15 cellular contexts compared by ENCODE assay signal in genomic region chr7:138575897-138576428, GRCh38.
"Had no signal": no experiment of that assay in that cellular context is flagged by ENCODE, and none has a peak within 500 bp of the region (broad histone marks: within the 10 kb centered on the region; RNA-seq: fewer than 3 reads in every experiment).

No MANE protein-coding gene starts in this region.

- H3K9me3 Mint-ChIP-seq: activated T-helper 17 cell treated with anti-CD3 and anti-CD28 coated beads, Interleukin-2, amount 50 U/mL, for 72 hours; nephron; stimulated activated naive CD8-positive, alpha-beta T cell treated with anti-CD3 and anti-CD28 coated beads, Interleukin-15, Interleukin-2, amounts not matched to agents 100 ng/mL and 50 ng/mL, for 24 hours had no signal

- H3K4me1 Mint-ChIP-seq: activated T-helper 17 cell treated with anti-CD3 and anti-CD28 coated beads, Interleukin-2, amount 50 U/mL, for 72 hours; nephron had no signal

- H3K27ac Mint-ChIP-seq: activated CD4-positive, alpha-beta T cell treated with anti-CD3 and anti-CD28 coated beads for 36 hours; activated T-helper 17 cell treated with anti-CD3 and anti-CD28 coated beads, Interleukin-2, amount 50 U/mL, for 72 hours; nephron had no signal

- H3K4me3 Mint-ChIP-seq: activated CD4-positive, alpha-beta T cell treated with anti-CD3 and anti-CD28 coated beads for 36 hours; activated T-helper 17 cell treated with anti-CD3 and anti-CD28 coated beads, Interleukin-2, amount 50 U/mL, for 72 hours; nephron; stimulated activated naive CD8-positive, alpha-beta T cell treated with anti-CD3 and anti-CD28 coated beads, Interleukin-15, Interleukin-2, amounts not matched to agents 100 ng/mL and 50 ng/mL, for 24 hours had no signal

- DNase-seq: activated CD4-positive, alpha-beta T cell treated with anti-CD3 and anti-CD28 coated beads for 36 hours; activated CD4-positive, alpha-beta T cell treated with anti-CD3 and anti-CD28 coated beads, Interleukin-2, amount 50 U/mL, for 48 hours; activated naive CD4-positive, alpha-beta T cell; activated T-cell treated with anti-CD3 and anti-CD28 coated beads for 4 hours; body of pancreas; caudate nucleus; cortex of kidney; foreskin melanocyte; glutamatergic neuron; hippocampal formation; islet precursor cell; occipital lobe had no signal

- H3K27me3 Mint-ChIP-seq: activated CD4-positive, alpha-beta T cell treated with anti-CD3 and anti-CD28 coated beads for 36 hours; activated T-helper 17 cell treated with anti-CD3 and anti-CD28 coated beads, Interleukin-2, amount 50 U/mL, for 72 hours; stimulated activated naive CD8-positive, alpha-beta T cell treated with anti-CD3 and anti-CD28 coated beads, Interleukin-15, Interleukin-2, amounts not matched to agents 100 ng/mL and 50 ng/mL, for 24 hours had no signal
